In genomic region chr3:151085227-151085888, GRCh38 we compare ENCODE assay signal across 8 cellular contexts. TPM values are rescaled to one million over a fixed set of nuclear protein-coding genes. Genes with fewer than 3 reads are reported as not detected.
A peak's percentile ranks its signal among the peaks of the same experiment; 100 is the strongest.
DNase-seq lines count a peak whose midpoint lies in the region; ATAC-seq and TF ChIP-seq lines count a peak whose summit lies in the region.

Gene MED12L (plus strand): TSS chr3:151085664. CDS start chr3:151086927, 1,263 bp downstream.

- CTCF ChIA-PET in SK-N-SH (lab: Yijun Ruan, JAX): interaction anchor here (0.7 to 2.8 kb wide), 14 partner anchors 9 to 380 kb away, joined by 3 to 15 read pairs (median 5); no protein-coding TSS in a partner anchor

- H3K9me2 ChIP-seq in GM23338 (ENCODE audit: insufficient read depth) (no peaks in the 10 kb centered on the region), SK-N-SH (no peaks in the 10 kb centered on the region)

- TF ChIP-seq RAD21 in SK-N-SH (IDR thresholded peaks at IDR 0.05; ENCODE audit: low read length): no peak

- no peak for TF ChIP-seq POLR2A in prostate gland (IDR thresholded peaks at IDR 0.05)

- H3K79me2 ChIP-seq in GM23338 (replicated peaks; ENCODE audit: insufficient read depth) (peaks cover 33% of the 10 kb centered on the region), SK-N-SH (ENCODE audit: insufficient read depth) (no peaks in the 10 kb centered on the region)

- no peak within 1 kb of the TSS for H3K9ac ChIP-seq in SK-N-SH

- H3K36me3 ChIP-seq in GM23338 (ENCODE audit: insufficient read depth) (no peaks in the 10 kb centered on the region), SK-N-SH (replicated peaks in 1 of 2; ENCODE audit: control insufficient read depth in 1 of 2, insufficient read depth in 2 of 2, low read length in 1 of 2) (no peaks in the 10 kb centered on the region), prostate gland (no peaks in the 10 kb centered on the region)

- peak within 1 kb of the TSS; percentile 87 for H3K4me3 Mint-ChIP-seq in GM23338

- TF ChIP-seq CTCF in GM23338 (conservative IDR thresholded peaks at IDR 0.05; ENCODE audit: low read depth in 2 of 2) (peak; percentile 11 to 59; a peak in 2 of 4 replicates), SK-N-SH (IDR thresholded peaks at IDR 0.05) (peak; percentile 15; the same call in 1 of the 2 replicates), prostate gland (IDR thresholded peaks at IDR 0.05) (no peak)

- peak within 1 kb of the TSS; percentile 85 for H3K27ac ChIP-seq in GM23338 (ENCODE audit: low read depth)
- H3K27ac ChIP-seq in SK-N-SH (ENCODE audit: low read depth in 2 of 2, low read length in 1 of 2): no peak within 1 kb of the TSS; a peak in 1 of 4 replicates
- peak within 1 kb of the TSS; percentile 53 to 69 for H3K27ac ChIP-seq in prostate gland

- peaks cover 24% of the 10 kb centered on the region for H3K27me3 ChIP-seq in GM23338 (ENCODE audit: insufficient read depth)
- H3K27me3 ChIP-seq in SK-N-SH (ENCODE audit: insufficient read depth): peaks cover 71% of the 10 kb centered on the region
- no peaks in the 10 kb centered on the region for H3K27me3 ChIP-seq in prostate gland (replicated peaks; ENCODE audit: insufficient read depth)

- ATAC-seq in GM23338: peak; percentile 70

- intact Hi-C loops in prostate gland (cut with DNase I): loop anchor here (5.0 kb wide), 1 partner anchor 218 kb away; no protein-coding TSS in a partner anchor

- peak within 1 kb of the TSS; percentile 99 for H3K4me2 ChIP-seq in GM23338
- H3K4me2 ChIP-seq in SK-N-SH: peak within 1 kb of the TSS; percentile 97

- H3K9me3 Mint-ChIP-seq in GM23338: no peaks in the 10 kb centered on the region; the same call in 2 of the 3 replicates

- 0 out of 2 replicates have a peak, but pooled peaks cover 2% of the 10 kb centered on the region for H4K20me1 ChIP-seq in GM23338 (replicated peaks; ENCODE audit: insufficient read depth)
- no peaks in the 10 kb centered on the region for H4K20me1 ChIP-seq in SK-N-SH (ENCODE audit: insufficient read depth)

- DNase-seq in EH (ENCODE audit: low read depth) (peak; percentile 68), GM23338 (ENCODE audit: low spot score) (peak; percentile 86), LHCN-M2 (ENCODE audit: low read depth) (peak; percentile 27), SK-N-SH (peak; percentile 95), astrocyte of the hippocampus (ENCODE audit: low read depth, low spot score) (peak; percentile 95), hepatic stellate cell (ENCODE audit: low spot score) (peak; percentile 91), prostate gland (ENCODE audit: low spot score) (peak; percentile 62), GOT3 (lab: John Stamatoyannopoulos, UW) (no peak)

- peaks cover 18% of the 10 kb centered on the region for H3K27me3 Mint-ChIP-seq in GM23338 (ENCODE audit: insufficient read depth, low read depth, poor library complexity)

- H3F3A ChIP-seq in GM23338 (replicated peaks; ENCODE audit: low read depth): no peaks in the 10 kb centered on the region
- H3F3A ChIP-seq in SK-N-SH (replicated peaks; ENCODE audit: insufficient read depth): no peaks in the 10 kb centered on the region

- H3K36me3 Mint-ChIP-seq in GM23338 (ENCODE audit: low read depth): peaks cover 2% of the 10 kb centered on the region; the same call in 2 of the 3 replicates

- H3K4me3 ChIP-seq in GM23338: peak within 1 kb of the TSS; percentile 83
- peak within 1 kb of the TSS; percentile 57 to 65 for H3K4me3 ChIP-seq in SK-N-SH (ENCODE audit: low read depth in 2 of 2, low read length in 1 of 2)
- peak within 1 kb of the TSS; percentile 56 to 74 for H3K4me3 ChIP-seq in prostate gland

- H3K9me3 ChIP-seq in SK-N-SH (no peaks in the 10 kb centered on the region), prostate gland (no peaks in the 10 kb centered on the region)

- POLR2A ChIA-PET in SK-N-SH (lab: Yijun Ruan, JAX): interaction anchor here (0.5 to 1.3 kb wide), 4 partner anchors 49 to 427 kb away, joined by 3 to 5 read pairs (median 3); partner anchors contain the start of gene SIAH2

- peak within 1 kb of the TSS; percentile 97 for H2AFZ ChIP-seq in GM23338
- peak within 1 kb of the TSS; percentile 87 for H2AFZ ChIP-seq in SK-N-SH (ENCODE audit: low read depth)

- H3K4me1 ChIP-seq in GM23338 (ENCODE audit: insufficient read depth) (peaks cover 41% of the 10 kb centered on the region), SK-N-SH (ENCODE audit: control insufficient read depth in 1 of 2, insufficient read depth in 2 of 2, low read depth in 1 of 2, low read length in 1 of 2) (peaks cover 0 to 5% of the 10 kb centered on the region in 2 experiments; a peak in 1 of 4 replicates), prostate gland (replicated peaks) (no peaks in the 10 kb centered on the region)

- H3K4me1 Mint-ChIP-seq in GM23338: peaks cover 41% of the 10 kb centered on the region

- no peak for TF ChIP-seq EP300 in SK-N-SH (IDR thresholded peaks at IDR 0.05; ENCODE audit: borderline replicate concordance in 1 of 2, low read depth in 1 of 2, low read length in 1 of 2)

- H3K27ac Mint-ChIP-seq in GM23338: no peak within 1 kb of the TSS

- 2% methylated on average over 9 of the region's 84 CpGs for WGBS in SK-N-SH (ENCODE audit: low lambda C conversion rate)
- WGBS in prostate gland: under 1% methylated on average over 23 of the region's 84 CpGs

TF ChIP-seq in GM23338, 12 proteins besides CTCF, POLR2A, EP300 and RAD21 (continues in another document):
- TF ChIP-seq EZH2 (IDR thresholded peaks at IDR 0.05; ENCODE audit: low read depth, unreplicated experiment): no peak

TF ChIP-seq in SK-N-SH, 30 proteins besides CTCF, POLR2A, EP300 and RAD21:
- no peak for TF ChIP-seq IRF3 (IDR thresholded peaks at IDR 0.05; ENCODE audit: low read depth, low read length)
- no peak for TF ChIP-seq MEF2A (IDR thresholded peaks at IDR 0.05; ENCODE audit: borderline replicate concordance, low read depth)
- TF ChIP-seq PBX3 (IDR thresholded peaks at IDR 0.05): no peak
- TF ChIP-seq FOSL2 (IDR thresholded peaks at IDR 0.05; ENCODE audit: borderline replicate concordance, low read depth): no peak
- TF ChIP-seq NFIC (IDR thresholded peaks at IDR 0.05; ENCODE audit: borderline replicate concordance): peak; percentile 27; the same call in 1 of the 2 replicates
- TF ChIP-seq YY1 (IDR thresholded peaks at IDR 0.05; ENCODE audit: low read depth): peak; percentile 37; the same call in 1 of the 2 replicates
- no peak for TF ChIP-seq RCOR1 (IDR thresholded peaks at IDR 0.05; ENCODE audit: low read length)
- peak; percentile 81 for TF ChIP-seq NRF1 (IDR thresholded peaks at IDR 0.05; ENCODE audit: low read depth, low read length)
- TF ChIP-seq GATA2 (CRISPR knock-in tag; IDR thresholded peaks at IDR 0.05): 0 out of 2 replicates have a peak, but pooled peaks have one; percentile 13

RNA-seq across cellular contexts. Expression of gene MED12L, which starts in this region (rescaled TPM):
- total RNA-seq in GM23338 (2014; rRNA removed; shearing (Covaris generic)): 23.7 and 25.0 TPM in 2 replicates
- polyA plus RNA-seq in GM23338 (2016; fragmentation: Nextera tagmentation; extraction: Ambion mirVana): 5.6 and 5.7 TPM in 2 replicates
- not detected in 2 replicates for total RNA-seq in LHCN-M2 (2014; rRNA removed)
- 0.01 TPM for polyA plus RNA-seq in LHCN-M2 (2012)
- 0.03 and 0.06 TPM in 2 replicates for polyA plus RNA-seq in SK-N-SH (2012; rRNA removed)
- polyA plus RNA-seq in SK-N-SH (2012; cell fraction: cytosol; rRNA removed): 0.04 TPM in 2 replicates
- 0.12 and 0.39 TPM in 2 replicates for polyA plus RNA-seq in SK-N-SH (2012; cell fraction: nucleus; rRNA removed)
- 1 to 10 TPM; 3.6 to 4.3 TPM for total RNA-seq in prostate gland

Comparison
In these comparisons a context has a peak if more than half of its experiments do, and no peak if none do; other contexts are left out.
1. Peak in DNase-seq in LHCN-M2; RNA of the gene not detected or under 1 TPM.
2. Peak in DNase-seq, H3K4me3 ChIP-seq and H3K4me2 ChIP-seq in SK-N-SH; RNA of the gene not detected or under 1 TPM.
3. H3K27ac ChIP-seq: peak in GM23338 (single experiment) and prostate gland (2 of 2); none in SK-N-SH (0 of 2).
4. CTCF ChIP-seq: peak in GM23338 (2 of 2) and SK-N-SH (single experiment); none in prostate gland (0 of 4).
5. Peak in every context shown above with its lines, with median percentiles within 50 percentile points of each other: H3K4me3 ChIP-seq.